Comparison of ENCODE assay signal across 8 cellular contexts in genomic region chr1:234610582-234611152, GRCh38. TPM values are rescaled to one million over a fixed set of nuclear protein-coding genes. Genes with fewer than 3 reads are reported as not detected.
DNase-seq lines count a peak whose midpoint lies in the region; ATAC-seq and TF ChIP-seq lines count a peak whose summit lies in the region.

No MANE protein-coding gene starts in this region.

- peaks cover 42% of the 10 kb centered on the region for H3K36me3 Mint-ChIP-seq in MCF 10A (ENCODE audit: insufficient read depth, unreplicated experiment)

- H3K9me3 ChIP-seq in iPS-18c (ENCODE audit: control insufficient read depth, insufficient read depth, low read length) (peaks cover 2% of the 10 kb centered on the region), skeletal muscle tissue (ENCODE audit: control insufficient read depth in 3 of 3, low read length in 3 of 3) (no peaks in the 10 kb centered on the region)

- intact Hi-C loops in MCF 10A (cut with micrococcal nuclease): loop anchor here (1.0 to 10.0 kb wide), 6 partner anchors 372 to 894 kb away; partner anchors contain the start of gene B3GALNT2

- in situ Hi-C loops in ACHN (cut with HindIII; ENCODE audit: low pct_ligation_motif_present, low pct_unique_long_range_greater_than_20kb, low sequenced_read_pairs): no loop called here

- no TSS peak for BruUV-seq in MCF 10A (replicated peaks; lab: Mats Ljungman, UMichigan)

- CTCF ChIA-PET in MCF 10A (lab: Yijun Ruan, JAX): interaction anchor here (0.6 to 6.2 kb wide), 17 partner anchors 15 to 887 kb away, joined by 3 to 76 read pairs (median 5); no protein-coding TSS in a partner anchor

- peaks cover 17 to 27% (median 19%) of the 10 kb centered on the region in 3 donors for H3K36me3 ChIP-seq in skeletal muscle tissue (ENCODE audit: control insufficient read depth in 3 of 3, insufficient read depth in 3 of 3, low read length in 3 of 3)

- peaks cover 51% of the 10 kb centered on the region for H3K4me1 Mint-ChIP-seq in MCF 10A (ENCODE audit: insufficient read depth, unreplicated experiment)

- TF ChIP-seq CTCF in VCaP (conservative IDR thresholded peaks at IDR 0.05) (no peak), MCF 10A (IDR thresholded peaks at IDR 0.05; ENCODE audit: unreplicated experiment) (no peak)

- POLR2A ChIA-PET in MCF 10A (lab: Yijun Ruan, JAX): interaction anchor here (0.6 to 20.9 kb wide), 57 partner anchors 10 to 894 kb away, joined by 3 to 904 read pairs (median 6); partner anchors contain the start of genes B3GALNT2, RBM34 and TARBP1

- peak overlapping the region; percentile 83 to 100 (median 90) for H3K9ac ChIP-seq in skeletal muscle tissue (ENCODE audit: low read depth in 1 of 3, low read length in 3 of 3)

- no peaks in the 10 kb centered on the region for H3K27me3 Mint-ChIP-seq in MCF 10A (ENCODE audit: insufficient read depth, unreplicated experiment)

- peak overlapping the region; percentile 95 for H3K27ac Mint-ChIP-seq in MCF 10A (ENCODE audit: low read depth, unreplicated experiment)

- peaks cover 33 to 42% (median 41%) of the 10 kb centered on the region in 3 donors for H3K4me1 ChIP-seq in skeletal muscle tissue (ENCODE audit: control insufficient read depth in 3 of 3, insufficient read depth in 3 of 3, low read length in 3 of 3)

- H3K4me3 Mint-ChIP-seq in MCF 10A (ENCODE audit: unreplicated experiment): peak overlapping the region; percentile 95

- H3K27me3 ChIP-seq in skeletal muscle tissue (ENCODE audit: control insufficient read depth in 3 of 3, insufficient read depth in 3 of 3, low read length in 3 of 3): no peaks in the 10 kb centered on the region

- ATAC-seq in GM18870 (IDR thresholded peaks at IDR 0.05; ENCODE audit: unreplicated experiment) (peak; percentile 27), HG03103 (IDR thresholded peaks at IDR 0.05; ENCODE audit: low read depth, unreplicated experiment) (peak; percentile 42)

- H3K4me3 ChIP-seq in iPS-18c (ENCODE audit: insufficient read depth, low read depth, low read length): peak overlapping the region; percentile 78
- peak overlapping the region; percentile 66 to 93 (median 70) for H3K4me3 ChIP-seq in skeletal muscle tissue (ENCODE audit: low read length in 3 of 3)

- H3K9me3 Mint-ChIP-seq in MCF 10A (ENCODE audit: unreplicated experiment): no peaks in the 10 kb centered on the region

- DNase-seq in ACHN (peak; percentile 94), NCI-H2196 treated with DMSO at 0.1 percent for 48 hours (lab: John Stamatoyannopoulos, UW; ENCODE audit: unreplicated experiment) (peak; percentile 61), MCF 10A (ENCODE audit: unreplicated experiment) (peak; percentile 96)

- H3K27ac ChIP-seq in VCaP: peak overlapping the region; percentile 99
- peak overlapping the region; percentile 99 for H3K27ac ChIP-seq in skeletal muscle tissue (ENCODE audit: low read depth, low read length)

RNA-seq across cellular contexts. Expression of gene IRF2BP2, which starts 0.7 kb away (rescaled TPM):
- total RNA-seq in MCF 10A (2022) (149 and 217 TPM in 2 replicates), skeletal muscle tissue (83.0 TPM)

Comparison
In these comparisons a context has a peak if more than half of its experiments do, and no peak if none do; other contexts are left out.
1. Peak in every context shown above with its lines: DNase-seq, ATAC-seq, H3K4me3 ChIP-seq and H3K27ac ChIP-seq.